In the genomic region with DNA sequence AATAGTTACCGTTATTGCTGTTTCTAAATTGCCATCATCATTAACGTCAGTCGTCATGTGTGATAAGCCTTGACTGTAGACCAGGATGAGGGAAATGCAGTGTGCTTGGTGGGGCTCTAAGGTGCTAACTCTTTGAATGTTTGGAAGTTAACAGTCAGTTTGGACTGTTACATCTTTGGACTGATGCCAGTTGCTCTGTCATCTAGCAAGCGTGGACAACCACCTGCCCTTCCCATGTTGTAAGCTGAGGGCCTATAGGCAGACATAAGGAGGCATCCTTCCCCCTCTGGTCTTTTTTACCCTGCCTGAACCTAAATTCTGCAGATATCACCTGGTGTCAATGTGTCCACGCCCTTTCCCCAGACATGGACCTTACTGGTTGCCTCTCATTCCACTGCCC, we compare ENCODE assay signal across 16 cellular contexts.
A peak's percentile ranks its signal among the peaks of the same experiment; 100 is the strongest.
DNase-seq lines count a peak whose midpoint lies in the region; TF ChIP-seq lines count a peak whose summit lies in the region.
"Had no signal": no experiment of that assay in that cellular context is flagged by ENCODE, and none has a peak within 500 bp of the region (broad histone marks: within the 10 kb centered on the region; RNA-seq: fewer than 3 reads in every experiment).

No MANE protein-coding gene starts in this region.

- H3K9me3 ChIP-seq in left ventricle myocardium inferior (replicated peaks): no peaks in the 10 kb centered on the region
- H3K9me3 ChIP-seq: pancreas, thoracic aorta had no signal

- no peak for TF ChIP-seq POLR2A in erythroblast (IDR thresholded peaks at IDR 0.05; ENCODE audit: low read length)

- peak overlapping the region; percentile 85 for H3K27ac ChIP-seq in left ventricle myocardium inferior (replicated peaks)
- H3K27ac ChIP-seq: pancreas, thoracic aorta had no signal

- H3K4me1 Mint-ChIP-seq in type B pancreatic cell (ENCODE audit: unreplicated experiment): peaks cover 29% of the 10 kb centered on the region

- H3K4me1 ChIP-seq in left ventricle myocardium inferior: peaks cover 93% of the 10 kb centered on the region

- peaks cover 21% of the 10 kb centered on the region for H3K36me3 Mint-ChIP-seq in type B pancreatic cell

- DNase-seq in left ventricle myocardium inferior (no peak), cardiac septum (ENCODE audit: low spot score) (no peak), NCI-H1105 (lab: John Stamatoyannopoulos, UW) (peak; percentile 8), erythroblast (lab: John Stamatoyannopoulos, UW) (peak; percentile 39 to 64), type B pancreatic cell (ENCODE audit: extremely low spot score, unreplicated experiment) (no peak), DMS153 (lab: John Stamatoyannopoulos, UW) (no peak)
- no peak for DNase-seq in activated CD4-positive, CD25-positive, alpha-beta regulatory T cell treated with anti-CD3 and anti-CD28 coated beads, Interleukin-2, amount 50 U/mL, for 72 hours
- DNase-seq: H9; hypothalamus; NCI-H187; NCI-H526 treated with DMSO at 0.1 percent for 48 hours; pancreas; small intestine; stimulated activated CD4-positive, alpha-beta T cell treated with anti-CD3 and anti-CD28 coated beads, Interleukin-4, amount 100 ng/mL, for 4 hours had no signal

- no peak overlapping the region for H3K4me3 Mint-ChIP-seq in type B pancreatic cell
- H3K4me3 Mint-ChIP-seq: brain, H9 had no signal

- no peak overlapping the region for H3K4me3 ChIP-seq in left ventricle myocardium inferior
- H3K4me3 ChIP-seq: pancreas, thoracic aorta had no signal

- H3K36me3 ChIP-seq in left ventricle myocardium inferior: peaks cover 11% of the 10 kb centered on the region
- H3K36me3 ChIP-seq: pancreas had no signal

- H3K27me3 ChIP-seq in left ventricle myocardium inferior (ENCODE audit: low read depth): no peaks in the 10 kb centered on the region
- H3K27me3 ChIP-seq: pancreas had no signal

- TF ChIP-seq CTCF in left ventricle myocardium inferior (IDR thresholded peaks at IDR 0.05; ENCODE audit: borderline replicate concordance): no peak
- no peak for TF ChIP-seq CTCF in type B pancreatic cell (conservative IDR thresholded peaks at IDR 0.05)

- H3K9me3 Mint-ChIP-seq in type B pancreatic cell: no peaks in the 10 kb centered on the region
- H3K9me3 Mint-ChIP-seq: brain, H9 had no signal

- intact Hi-C loops in left ventricle myocardium inferior (cut with micrococcal nuclease): no loop called here
- intact Hi-C loops in cardiac septum (cut with DNase I): no loop called here

- no peaks in the 10 kb centered on the region for H3K27me3 Mint-ChIP-seq in type B pancreatic cell
- H3K27me3 Mint-ChIP-seq: brain had no signal

- peak overlapping the region; percentile 30 for H3K27ac Mint-ChIP-seq in type B pancreatic cell
- H3K27ac Mint-ChIP-seq: H9 had no signal

Comparison
In these comparisons a context has a peak if more than half of its experiments do, and no peak if none do; other contexts are left out.
1. DNase-seq: peak in NCI-H1105 (single experiment) and erythroblast (2 of 2); none in left ventricle myocardium inferior (single experiment), cardiac septum (single experiment), type B pancreatic cell (single experiment), activated CD4-positive, CD25-positive, alpha-beta regulatory T cell treated with anti-CD3 and anti-CD28 coated beads, Interleukin-2, amount 50 U/mL, for 72 hours (single experiment) and DMS153 (single experiment).